19 cellular contexts compared by ENCODE assay signal in the genomic region with DNA sequence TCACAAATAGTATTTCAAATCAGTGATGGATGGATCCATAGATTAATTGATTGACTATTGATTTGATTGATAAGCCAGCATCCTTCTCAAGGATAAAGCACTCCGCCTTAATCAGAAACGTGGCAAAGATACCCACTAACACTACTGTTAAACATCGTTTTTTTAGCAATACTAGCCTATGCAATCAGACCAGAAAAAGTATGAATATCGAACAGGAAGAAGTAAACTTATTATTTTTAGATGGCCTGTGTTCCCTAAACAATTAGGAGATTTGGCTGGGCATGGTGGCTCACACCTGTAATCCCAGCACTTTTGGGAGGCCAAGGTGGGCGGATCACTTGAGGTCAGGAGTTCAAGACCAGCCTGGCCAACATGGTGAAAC. TPM values are rescaled to one million over a fixed set of nuclear protein-coding genes. Genes with fewer than 3 reads are reported as not detected.
"Had no signal": no experiment of that assay in that cellular context is flagged by ENCODE, and none has a peak within 500 bp of the region (broad histone marks: within the 10 kb centered on the region; RNA-seq: fewer than 3 reads in every experiment).

No MANE protein-coding gene starts in this region.

- H3K9me3 ChIP-seq: SK-N-SH had no signal

- DNase-seq: MV-4-11, NCI-H1048, NCI-H1105, NCI-H1417 treated with DMSO at 0.1 percent for 48 hours, NCI-H146, NCI-H1930, NCI-H2081, NCI-H2107, NCI-H2227 treated with DMSO at 0.1 percent for 48 hours, NCI-H526 treated with DMSO at 0.1 percent for 48 hours, SHP77 had no signal

- H3K4me3 Mint-ChIP-seq: T-cell had no signal

- H3K9ac ChIP-seq: SK-N-SH had no signal

- H3K4me2 ChIP-seq: SK-N-SH had no signal

- H3K4me1 Mint-ChIP-seq: T-cell had no signal

- ATAC-seq: Panc1, T-cell had no signal

- H3K27ac ChIP-seq: RWPE1 had no signal

RNA-seq across cellular contexts. Expression of gene MYH14, which starts 49.5 kb away (rescaled TPM):
- total RNA-seq: HT1080, LHCN-M2, MCF 10A, OCI-LY7 had no signal
